Comparison of ENCODE assay signal across 9 cellular contexts in the genomic region with DNA sequence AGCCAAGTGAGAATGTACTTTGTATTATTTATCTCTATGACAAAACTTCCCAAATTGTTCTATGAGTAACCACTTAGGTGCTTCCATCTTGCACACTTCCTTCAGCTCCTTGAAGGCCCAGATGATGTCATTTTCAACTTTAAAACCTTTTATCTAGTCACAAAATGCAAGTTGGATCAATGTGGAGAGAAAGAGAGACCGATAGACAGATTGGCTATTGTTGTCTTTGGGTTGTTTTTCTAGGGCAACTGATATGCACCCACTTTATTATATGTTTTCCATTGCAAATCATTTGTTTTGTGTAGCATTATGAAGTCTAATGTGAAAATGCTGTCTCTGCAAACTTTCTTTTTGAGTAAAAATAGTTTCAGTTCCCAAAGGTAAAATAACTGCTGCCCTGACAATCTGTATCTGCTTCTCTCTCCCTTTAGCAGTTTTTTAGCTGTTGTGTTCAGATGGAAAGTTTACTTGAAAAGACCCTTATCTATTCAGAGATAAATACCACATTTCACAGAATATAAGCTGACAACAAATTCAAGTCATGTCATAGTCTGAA.
A peak's percentile ranks its signal among the peaks of the same experiment; 100 is the strongest.
DNase-seq lines count a peak whose midpoint lies in the region; ATAC-seq lines count a peak whose summit lies in the region.
"Had no signal": no experiment of that assay in that cellular context is flagged by ENCODE, and none has a peak within 500 bp of the region (broad histone marks: within the 10 kb centered on the region; RNA-seq: fewer than 3 reads in every experiment).

No MANE protein-coding gene starts in this region.

- DNase-seq in HCEC 1CT (peak; percentile 37), mesendoderm (peak; percentile 48), kidney glomerular epithelial cell (lab: John Stamatoyannopoulos, UW) (no peak), left colon (no peak)
- DNase-seq in activated CD4-positive, alpha-beta T cell treated with anti-CD3 and anti-CD28 coated beads for 36 hours, result no peak
- no peak for DNase-seq in NK-92 treated with Interleukin-12 subunit alpha and Interleukin-12 subunit beta, amount 100 ng/mL, for 24 hours (lab: John Stamatoyannopoulos, UW)
- DNase-seq: activated gamma-delta T cell treated with Interleukin-2 at 50 U/mL for 16 hours had no signal

- no peak overlapping the region for H3K18ac ChIP-seq in mesendoderm (ENCODE audit: low read length)

- H3K27me3 Mint-ChIP-seq in activated CD4-positive, alpha-beta T cell treated with anti-CD3 and anti-CD28 coated beads for 36 hours, result no peaks in the 10 kb centered on the region

- H3K27ac Mint-ChIP-seq in activated CD4-positive, alpha-beta T cell treated with anti-CD3 and anti-CD28 coated beads for 36 hours, result no peak overlapping the region

- CTCF ChIA-PET in activated CD4-positive, alpha-beta T cell treated with anti-CD3 and anti-CD28 coated beads for 36 hours (lab: Charles Lee), result interaction anchor here (0.6 kb wide), 1 partner anchor 56 kb away, joined by 3 read pairs; no protein-coding TSS in a partner anchor

- H3K4ac ChIP-seq in mesendoderm (ENCODE audit: low read depth, low read length), result no peak overlapping the region

- no peak overlapping the region for H3K9ac ChIP-seq in mesendoderm (ENCODE audit: low read length)

- H3K36me3 Mint-ChIP-seq in activated CD4-positive, alpha-beta T cell treated with anti-CD3 and anti-CD28 coated beads for 36 hours (ENCODE audit: low read depth), result no peaks in the 10 kb centered on the region

- no CpG with 5 or more reads among the region's 1 CpG for WGBS in mesendoderm (ENCODE audit: extremely low coverage, insufficient coverage, low lambda C conversion rate)

- no peak overlapping the region for H2BK15ac ChIP-seq in mesendoderm (replicated peaks; ENCODE audit: low read depth)

- H4K8ac ChIP-seq in mesendoderm (ENCODE audit: low read depth, low read length), result no peak overlapping the region

- no peaks in the 10 kb centered on the region for H3K9me3 Mint-ChIP-seq in activated CD4-positive, alpha-beta T cell treated with anti-CD3 and anti-CD28 coated beads for 36 hours (ENCODE audit: low read depth)

- intact Hi-C loops in activated CD4-positive, alpha-beta T cell treated with anti-CD3 and anti-CD28 coated beads for 36 hours (cut with DNase I, micrococcal nuclease), result no loop called here
- intact Hi-C loops in left colon (cut with DNase I, micrococcal nuclease), result no loop called here

- H2BK5ac ChIP-seq in mesendoderm (ENCODE audit: low read length), result peak overlapping the region; percentile 12

- H3K4me3 Mint-ChIP-seq in activated CD4-positive, alpha-beta T cell treated with anti-CD3 and anti-CD28 coated beads for 36 hours, result no peak overlapping the region

- H3K27me3 ChIP-seq in mesendoderm (ENCODE audit: insufficient read depth, low read length, poor library complexity), result no peaks in the 10 kb centered on the region

- no peak overlapping the region for H3K4me3 ChIP-seq in mesendoderm (ENCODE audit: low read length)

- H3K23ac ChIP-seq in mesendoderm (ENCODE audit: low read length), result no peak overlapping the region

- H3K4me2 ChIP-seq in mesendoderm (ENCODE audit: low read length), result no peak overlapping the region

- POLR2A ChIA-PET in activated CD4-positive, alpha-beta T cell treated with anti-CD3 and anti-CD28 coated beads for 36 hours (lab: Charles Lee), result no interaction called here

- no peak overlapping the region for H2BK120ac ChIP-seq in mesendoderm (ENCODE audit: low read depth, low read length)

- no peaks in the 10 kb centered on the region for H3K79me1 ChIP-seq in mesendoderm (ENCODE audit: low read length)

- no peak overlapping the region for H4K5ac ChIP-seq in mesendoderm (ENCODE audit: low read length)

- peak overlapping the region; percentile 17 for H3K27ac ChIP-seq in mesendoderm (ENCODE audit: low read depth, low read length)

- H3K4me1 ChIP-seq in mesendoderm (ENCODE audit: control insufficient read depth, low read depth, low read length), result peaks cover 7% of the 10 kb centered on the region

- no peaks in the 10 kb centered on the region for H3K36me3 ChIP-seq in mesendoderm (ENCODE audit: control insufficient read depth, insufficient read depth, low read length)

- H3K56ac ChIP-seq in mesendoderm (ENCODE audit: low read length), result no peak overlapping the region

- no peaks in the 10 kb centered on the region for H3K4me1 Mint-ChIP-seq in activated CD4-positive, alpha-beta T cell treated with anti-CD3 and anti-CD28 coated beads for 36 hours

- peak; percentile 88 for ATAC-seq in GM18868 (IDR thresholded peaks at IDR 0.05; ENCODE audit: unreplicated experiment)
- ATAC-seq in HG03558 (IDR thresholded peaks at IDR 0.05; ENCODE audit: extremely low read depth, unreplicated experiment), result peak; percentile 77
- ATAC-seq in activated CD4-positive, alpha-beta T cell treated with anti-CD3 and anti-CD28 coated beads for 36 hours, result no peak
- no peak for ATAC-seq in left colon

- no peak overlapping the region for H2AK5ac ChIP-seq in mesendoderm (ENCODE audit: low read length)

- no peaks in the 10 kb centered on the region for H3K79me2 ChIP-seq in mesendoderm (ENCODE audit: control insufficient read depth, insufficient read depth, low read length)

Comparison
In these comparisons a context has a peak if more than half of its experiments do, and no peak if none do; other contexts are left out.
1. ATAC-seq: peak in GM18868 (single experiment) and HG03558 (single experiment); none in activated CD4-positive, alpha-beta T cell treated with anti-CD3 and anti-CD28 coated beads for 36 hours (single experiment) and left colon (single experiment).
2. DNase-seq: peak in HCEC 1CT (single experiment) and mesendoderm (single experiment); none in kidney glomerular epithelial cell (single experiment), activated CD4-positive, alpha-beta T cell treated with anti-CD3 and anti-CD28 coated beads for 36 hours (single experiment), NK-92 treated with Interleukin-12 subunit alpha and Interleukin-12 subunit beta, amount 100 ng/mL, for 24 hours (single experiment) and left colon (0 of 2).